In the genomic region with DNA sequence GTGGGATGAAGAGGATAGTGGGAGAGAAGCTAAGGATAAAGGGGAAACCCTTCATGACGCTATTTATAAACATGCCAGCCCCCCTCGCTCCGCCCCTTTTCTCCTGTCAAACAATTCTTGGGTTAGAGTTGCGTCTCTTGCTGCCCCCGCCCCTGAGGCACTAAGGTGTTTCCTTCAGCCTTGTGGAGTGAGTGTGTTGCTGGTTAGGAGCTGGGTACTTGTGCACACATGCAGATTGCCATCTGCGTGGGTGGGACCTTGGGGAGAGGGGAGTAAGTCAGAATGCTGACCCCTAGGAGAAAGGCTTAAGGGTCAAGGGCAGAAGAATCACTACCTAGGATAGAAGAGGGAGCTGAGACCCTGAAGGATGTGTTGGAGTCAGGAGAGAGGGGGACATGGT, we compare ENCODE assay signal across 1 cellular context.
TF ChIP-seq lines count a peak whose summit lies in the region.

No MANE protein-coding gene starts in this region.

TF ChIP-seq in WTC11, 78 proteins besides CTCF, POLR2A, EP300 and RAD21 (continued from another document):
- TF ChIP-seq, protein P1, sequence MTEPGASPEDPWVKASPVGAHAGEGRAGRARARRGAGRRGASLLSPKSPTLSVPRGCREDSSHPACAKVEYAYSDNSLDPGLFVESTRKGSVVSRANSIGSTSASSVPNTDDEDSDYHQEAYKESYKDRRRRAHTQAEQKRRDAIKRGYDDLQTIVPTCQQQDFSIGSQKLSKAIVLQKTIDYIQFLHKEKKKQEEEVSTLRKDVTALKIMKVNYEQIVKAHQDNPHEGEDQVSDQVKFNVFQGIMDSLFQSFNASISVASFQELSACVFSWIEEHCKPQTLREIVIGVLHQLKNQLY (CRISPR knock-in tag; IDR thresholded peaks at IDR 0.05), result no peak
- no peak for TF ChIP-seq TEAD4 (CRISPR knock-in tag; IDR thresholded peaks at IDR 0.05)
- TF ChIP-seq SMAD3 (CRISPR knock-in tag; IDR thresholded peaks at IDR 0.05; ENCODE audit: borderline replicate concordance), result no peak
- no peak for TF ChIP-seq NFE2L1 (CRISPR knock-in tag; IDR thresholded peaks at IDR 0.05)
TF ChIP-seq in WTC11: peak in this region for 0.
